13 cellular contexts compared by ENCODE assay signal in genomic region chr7:134686782-134687181, GRCh38. TPM values are rescaled to one million over a fixed set of nuclear protein-coding genes. Genes with fewer than 3 reads are reported as not detected.
DNase-seq lines count a peak whose midpoint lies in the region; ATAC-seq and TF ChIP-seq lines count a peak whose summit lies in the region.
"Had no signal": no experiment of that assay in that cellular context is flagged by ENCODE, and none has a peak within 500 bp of the region (broad histone marks: within the 10 kb centered on the region; RNA-seq: fewer than 3 reads in every experiment).

No MANE protein-coding gene starts in this region.

- DNase-seq in A673 (ENCODE audit: low spot score) (peak; percentile 45), HFF-Myc (ENCODE audit: extremely low read depth, low read depth) (no peak), ascending aorta (ENCODE audit: low spot score in 2 of 2) (no peak), left lobe of liver (ENCODE audit: low spot score) (no peak), HEK293T (ENCODE audit: extremely low spot score) (no peak), GM10266 (ENCODE audit: extremely low spot score) (no peak), T-helper 9 cell (no peak)
- DNase-seq: activated naive CD8-positive, alpha-beta T cell treated with anti-CD3 and anti-CD28 coated beads, Interleukin-2, amount 10 ng/mL, durations not matched to agents 7 days and 5 days; DMS153; NCI-H146; spleen had no signal

- H3K4me3 ChIP-seq in A673 (ENCODE audit: low read depth, low read length, poor library complexity, severe bottlenecking): no peak overlapping the region
- no peak overlapping the region for H3K4me3 ChIP-seq in HFF-Myc (replicated peaks; ENCODE audit: low read depth, low read length)
- H3K4me3 ChIP-seq in ascending aorta: peak overlapping the region in 1 of 2 donors; percentile 46
- H3K4me3 ChIP-seq: spleen, suprapubic skin had no signal

- H3K27me3 ChIP-seq in A673 (replicated peaks; ENCODE audit: insufficient read depth, low read depth, low read length, poor library complexity) (no peaks in the 10 kb centered on the region), ascending aorta (no peaks in the 10 kb centered on the region)
- H3K27me3 ChIP-seq: suprapubic skin had no signal

- no TSS peak for BruUV-seq in A673 (replicated peaks; lab: Mats Ljungman, UMichigan)

- ATAC-seq in left lobe of liver (peak; percentile 33), GM21576 (IDR thresholded peaks at IDR 0.05; ENCODE audit: unreplicated experiment) (no peak)

- peak; percentile 54 for TF ChIP-seq CTCF in A673 (conservative IDR thresholded peaks at IDR 0.05; ENCODE audit: low read depth, low read length)
- peak; percentile 12 for TF ChIP-seq CTCF in HFF-Myc (IDR thresholded peaks at IDR 0.05; ENCODE audit: low read depth, low read length, missing control alignments)
- TF ChIP-seq CTCF in ascending aorta (IDR thresholded peaks at IDR 0.05): peak; percentile 43 to 60 (median 49)
- no peak for TF ChIP-seq CTCF in GM10266 (IDR thresholded peaks at IDR 0.05; ENCODE audit: control insufficient read depth, insufficient read depth, low read depth, missing control alignments)

- H3K36me3 ChIP-seq in A673 (ENCODE audit: insufficient read depth, low read length, poor library complexity, severe bottlenecking) (no peaks in the 10 kb centered on the region), ascending aorta (no peaks in the 10 kb centered on the region)
- H3K36me3 ChIP-seq: spleen, suprapubic skin had no signal

- CTCF ChIA-PET in A673 (lab: Charles Lee): interaction anchor here (0.7 kb wide), 1 partner anchor 696 kb away, joined by 4 read pairs; no protein-coding TSS in a partner anchor
- CTCF ChIA-PET in HEK293T (lab: Yijun Ruan, JAX): interaction anchor here (0.8 to 1.7 kb wide), 6 partner anchors 11 to 588 kb away, joined by 3 to 5 read pairs (median 3); no protein-coding TSS in a partner anchor

- H3K9me3 ChIP-seq in A673 (ENCODE audit: low read depth, low read length, poor library complexity, severe bottlenecking) (no peaks in the 10 kb centered on the region), ascending aorta (no peaks in the 10 kb centered on the region)
- H3K9me3 ChIP-seq: spleen, suprapubic skin had no signal

- H3K4me1 ChIP-seq in A673 (ENCODE audit: insufficient read depth, low read length, poor library complexity, severe bottlenecking): no peaks in the 10 kb centered on the region
- peaks cover 0 to 18% of the 10 kb centered on the region in 2 donors for H3K4me1 ChIP-seq in ascending aorta

- H3K27ac ChIP-seq in A673 (ENCODE audit: low read depth, low read length, poor library complexity, severe bottlenecking): no peak overlapping the region
- H3K27ac ChIP-seq in ascending aorta: no peak overlapping the region
- H3K27ac ChIP-seq: spleen, suprapubic skin had no signal

- POLR2A ChIA-PET in A673 (lab: Charles Lee; ENCODE audit: low non-redundant PET) (no interaction called here), HEK293T (lab: Yijun Ruan, JAX) (interaction anchor here (0.9 kb wide), 1 partner anchor 299 kb away, joined by 3 read pairs; the partner anchor contains the start of gene AGBL3)

- intact Hi-C loops in A673 (cut with micrococcal nuclease; ENCODE audit: unreplicated experiment) (loop anchor here (5.0 kb wide), 1 partner anchor 586 kb away; no protein-coding TSS in a partner anchor), ascending aorta (cut with DNase I) (loop anchor here (5.0 to 10.0 kb wide), 3 partner anchors 266 to 878 kb away; no protein-coding TSS in a partner anchor)

TF ChIP-seq in HEK293T, 16 proteins besides CTCF, POLR2A, EP300 and RAD21:
- no peak for TF ChIP-seq SUZ12 (IDR thresholded peaks at IDR 0.05)

RNA-seq across cellular contexts. Expression of gene BPGM, which starts 40.1 kb away (rescaled TPM):
- total RNA-seq in A673 (2021) (13.8 and 14.0 TPM in 2 replicates), ascending aorta (19.2 TPM), left lobe of liver (5.9 TPM)
